Comparison of ENCODE assay signal across 1 cellular context in genomic region chr14:52729925-52730707, GRCh38.
TF ChIP-seq lines count a peak whose summit lies in the region.

A gene with protein sequence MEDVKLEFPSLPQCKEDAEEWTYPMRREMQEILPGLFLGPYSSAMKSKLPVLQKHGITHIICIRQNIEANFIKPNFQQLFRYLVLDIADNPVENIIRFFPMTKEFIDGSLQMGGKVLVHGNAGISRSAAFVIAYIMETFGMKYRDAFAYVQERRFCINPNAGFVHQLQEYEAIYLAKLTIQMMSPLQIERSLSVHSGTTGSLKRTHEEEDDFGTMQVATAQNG (plus strand): TSS chr14:52730166. CDS start chr14:52730475, 309 bp downstream.

TF ChIP-seq in HEK293, 187 proteins besides CTCF, POLR2A, EP300 and RAD21 (continued from another document):
- TF ChIP-seq ZNF148 (tag by site-specific recombination; IDR thresholded peaks at IDR 0.05; ENCODE audit: borderline replicate concordance) (no peak), OSR2 (tag by site-specific recombination; IDR thresholded peaks at IDR 0.05) (no peak), EGR2 (tag by site-specific recombination; IDR thresholded peaks at IDR 0.05; ENCODE audit: low read depth) (peak; percentile 96), ZNF24 (tag by site-specific recombination; IDR thresholded peaks at IDR 0.05) (peak; percentile 49; the same call in 1 of the 2 replicates), RBAK (tag by site-specific recombination; IDR thresholded peaks at IDR 0.05) (no peak), ZNF211 (tag by site-specific recombination; IDR thresholded peaks at IDR 0.05; ENCODE audit: low read depth) (no peak), ZNF692 (tag by site-specific recombination; IDR thresholded peaks at IDR 0.05) (peak; percentile 59; the same call in 1 of the 2 replicates), KLF9 (tag by site-specific recombination; IDR thresholded peaks at IDR 0.05; ENCODE audit: low read depth) (peak; percentile 83), GLI2 (tag by site-specific recombination; IDR thresholded peaks at IDR 0.05; ENCODE audit: borderline replicate concordance, low read depth) (no peak), ZNF837 (tag by site-specific recombination; IDR thresholded peaks at IDR 0.05) (no peak), PRDM1 (tag by site-specific recombination; IDR thresholded peaks at IDR 0.05) (no peak)
- TF ChIP-seq, protein P1, sequence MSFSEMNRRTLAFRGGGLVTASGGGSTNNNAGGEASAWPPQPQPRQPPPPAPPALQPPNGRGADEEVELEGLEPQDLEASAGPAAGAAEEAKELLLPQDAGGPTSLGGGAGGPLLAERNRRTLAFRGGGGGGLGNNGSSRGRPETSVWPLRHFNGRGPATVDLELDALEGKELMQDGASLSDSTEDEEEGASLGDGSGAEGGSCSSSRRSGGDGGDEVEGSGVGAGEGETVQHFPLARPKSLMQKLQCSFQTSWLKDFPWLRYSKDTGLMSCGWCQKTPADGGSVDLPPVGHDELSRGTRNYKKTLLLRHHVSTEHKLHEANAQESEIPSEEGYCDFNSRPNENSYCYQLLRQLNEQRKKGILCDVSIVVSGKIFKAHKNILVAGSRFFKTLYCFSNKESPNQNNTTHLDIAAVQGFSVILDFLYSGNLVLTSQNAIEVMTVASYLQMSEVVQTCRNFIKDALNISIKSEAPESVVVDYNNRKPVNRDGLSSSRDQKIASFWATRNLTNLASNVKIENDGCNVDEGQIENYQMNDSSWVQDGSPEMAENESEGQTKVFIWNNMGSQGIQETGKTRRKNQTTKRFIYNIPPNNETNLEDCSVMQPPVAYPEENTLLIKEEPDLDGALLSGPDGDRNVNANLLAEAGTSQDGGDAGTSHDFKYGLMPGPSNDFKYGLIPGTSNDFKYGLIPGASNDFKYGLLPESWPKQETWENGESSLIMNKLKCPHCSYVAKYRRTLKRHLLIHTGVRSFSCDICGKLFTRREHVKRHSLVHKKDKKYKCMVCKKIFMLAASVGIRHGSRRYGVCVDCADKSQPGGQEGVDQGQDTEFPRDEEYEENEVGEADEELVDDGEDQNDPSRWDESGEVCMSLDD (tag by site-specific recombination; IDR thresholded peaks at IDR 0.05) = peak; percentile 66; the same call in 1 of the 2 replicates
- TF ChIP-seq, protein P2, sequence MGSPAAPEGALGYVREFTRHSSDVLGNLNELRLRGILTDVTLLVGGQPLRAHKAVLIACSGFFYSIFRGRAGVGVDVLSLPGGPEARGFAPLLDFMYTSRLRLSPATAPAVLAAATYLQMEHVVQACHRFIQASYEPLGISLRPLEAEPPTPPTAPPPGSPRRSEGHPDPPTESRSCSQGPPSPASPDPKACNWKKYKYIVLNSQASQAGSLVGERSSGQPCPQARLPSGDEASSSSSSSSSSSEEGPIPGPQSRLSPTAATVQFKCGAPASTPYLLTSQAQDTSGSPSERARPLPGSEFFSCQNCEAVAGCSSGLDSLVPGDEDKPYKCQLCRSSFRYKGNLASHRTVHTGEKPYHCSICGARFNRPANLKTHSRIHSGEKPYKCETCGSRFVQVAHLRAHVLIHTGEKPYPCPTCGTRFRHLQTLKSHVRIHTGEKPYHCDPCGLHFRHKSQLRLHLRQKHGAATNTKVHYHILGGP (tag by site-specific recombination; IDR thresholded peaks at IDR 0.05) = no peak
